In the genomic region with DNA sequence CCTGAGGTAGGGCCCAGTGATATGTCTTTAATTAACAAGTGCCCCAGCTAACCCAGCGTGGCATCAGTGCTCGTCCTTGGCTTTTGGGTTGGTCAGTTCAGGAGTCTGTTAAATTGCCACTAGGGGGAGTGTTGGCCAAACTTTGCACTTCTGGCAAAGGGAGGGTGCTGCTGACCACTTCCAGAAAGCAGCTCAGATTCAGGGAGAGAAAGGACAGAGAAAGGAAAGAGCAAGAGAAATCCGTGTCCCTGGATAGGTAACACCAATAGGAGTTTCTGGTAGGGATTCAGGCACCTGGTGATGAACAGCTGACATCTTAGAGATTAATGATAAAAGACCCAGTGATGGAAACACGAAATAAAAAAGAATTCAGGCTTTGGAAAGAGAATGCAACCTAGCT, we compare ENCODE assay signal across 8 cellular contexts.
DNase-seq lines count a peak whose midpoint lies in the region; ATAC-seq, FAIRE-seq and TF ChIP-seq lines count a peak whose summit lies in the region.

No MANE protein-coding gene starts in this region.

- H3K9me3 ChIP-seq in gastroesophageal sphincter (no peaks in the 10 kb centered on the region), ovary (no peaks in the 10 kb centered on the region)

- H3K4me3 ChIP-seq in gastroesophageal sphincter = no peak overlapping the region
- no peak overlapping the region for H3K4me3 ChIP-seq in ovary

- FAIRE-seq in G401.6 (lab: Jason Lieb, UNC) = peak; percentile 90

- 21 to 24% methylated on average over 2 of the region's 4 CpGs for WGBS in gastroesophageal sphincter (ENCODE audit: low coverage in 1 of 2), 2 donors
- 13 to 15% (median 15%) methylated on average over 4 of the region's 4 CpGs for WGBS in ovary, 3 donors

- no peak for TF ChIP-seq EP300 in gastroesophageal sphincter (IDR thresholded peaks at IDR 0.05)
- no peak for TF ChIP-seq EP300 in ovary (IDR thresholded peaks at IDR 0.05)

- peak overlapping the region; percentile 29 to 72 (median 60) for H3K27ac ChIP-seq in gastroesophageal sphincter
- H3K27ac ChIP-seq in ovary = no peak overlapping the region

- intact Hi-C loops in ovary (cut with DNase I) = loop anchor here in 3 of 4 donors (1.0 to 5.0 kb wide), 3 partner anchors 215 to 230 kb away; no protein-coding TSS in a partner anchor

- DNase-seq in HuH-7 (ENCODE audit: low spot score) (peak; percentile 62), SW480 (ENCODE audit: low spot score) (peak; percentile 73), ovary (peak; percentile 39 to 74 (median 57))
- DNase-seq in stimulated activated CD4-positive, alpha-beta T cell treated with anti-CD3 and anti-CD28 coated beads, Interleukin-2, amount 100 ng/mL, for 24 hours = no peak
- no peak for DNase-seq in stimulated activated CD4-positive, alpha-beta T cell treated with anti-CD3 and anti-CD28 coated beads, Interleukin-4, amount 100 ng/mL, for 4 hours

- ATAC-seq in gastroesophageal sphincter (peak; percentile 88), GM21619 (IDR thresholded peaks at IDR 0.05; ENCODE audit: unreplicated experiment) (no peak)

- H3K4me1 ChIP-seq in gastroesophageal sphincter (peaks cover 3 to 60% (median 9%) of the 10 kb centered on the region in 3 donors), ovary (ENCODE audit: insufficient read depth) (no peaks in the 10 kb centered on the region)

- H3K36me3 ChIP-seq in gastroesophageal sphincter (no peaks in the 10 kb centered on the region), ovary (no peaks in the 10 kb centered on the region)

- H3K27me3 ChIP-seq in gastroesophageal sphincter = no peaks in the 10 kb centered on the region
- no peaks in the 10 kb centered on the region for H3K27me3 ChIP-seq in ovary

- TF ChIP-seq POLR2A in gastroesophageal sphincter (IDR thresholded peaks at IDR 0.05) = no peak
- no peak for TF ChIP-seq POLR2A in ovary (IDR thresholded peaks at IDR 0.05)

- TF ChIP-seq CTCF in gastroesophageal sphincter (IDR thresholded peaks at IDR 0.05) = peak; percentile 81 to 88 (median 88)
- TF ChIP-seq CTCF in ovary (IDR thresholded peaks at IDR 0.05) = peak; percentile 60 to 72 (median 65)

Comparison
In these comparisons a context has a peak if more than half of its experiments do, and no peak if none do; other contexts are left out.
1. DNase-seq: peak in HuH-7 (single experiment), SW480 (single experiment) and ovary (5 of 5); none in stimulated activated CD4-positive, alpha-beta T cell treated with anti-CD3 and anti-CD28 coated beads, Interleukin-2, amount 100 ng/mL, for 24 hours (0 of 2) and stimulated activated CD4-positive, alpha-beta T cell treated with anti-CD3 and anti-CD28 coated beads, Interleukin-4, amount 100 ng/mL, for 4 hours (0 of 2).
2. H3K27ac ChIP-seq: peak in gastroesophageal sphincter (4 of 4); none in ovary (0 of 2).